12 cellular contexts compared by ENCODE assay signal in genomic region chr9:89802809-89803355, GRCh38.
DNase-seq lines count a peak whose midpoint lies in the region; ATAC-seq and TF ChIP-seq lines count a peak whose summit lies in the region.
"Had no signal": no experiment of that assay in that cellular context is flagged by ENCODE, and none has a peak within 500 bp of the region (broad histone marks: within the 10 kb centered on the region; RNA-seq: fewer than 3 reads in every experiment).

No MANE protein-coding gene starts in this region.

- no peaks in the 10 kb centered on the region for H3K9me2 ChIP-seq in SK-N-SH

- H2AFZ ChIP-seq in SK-N-SH (ENCODE audit: low read depth) = no peak overlapping the region

- no peaks in the 10 kb centered on the region for H4K20me1 ChIP-seq in SK-N-SH (ENCODE audit: insufficient read depth)

- H3K27ac Mint-ChIP-seq in activated T-cell treated with anti-CD3 and anti-CD28 coated beads, Interleukin-2, amount 50 U/mL, for 72 hours = no peak overlapping the region
- H3K27ac Mint-ChIP-seq: activated naive CD4-positive, alpha-beta T cell treated with anti-CD3 and anti-CD28 coated beads, Interleukin-2, amount 50 U/mL, for 72 hours; IgD-negative memory B cell had no signal

- DNase-seq in SK-N-SH = peak; percentile 45
- peak in 50 of 61 donors; percentile 9 to 90 (median 57) for DNase-seq in caudate nucleus (lab: John Stamatoyannopoulos, UW)
- DNase-seq in lower leg skin (ENCODE audit: low spot score in 2 of 2) = peak; percentile 42 to 86
- no peak for DNase-seq in upper lobe of right lung
- no peak for DNase-seq in NCI-H2196 treated with DMSO at 0.1 percent for 48 hours (lab: John Stamatoyannopoulos, UW; ENCODE audit: unreplicated experiment)
- DNase-seq in activated T-cell treated with anti-CD3 and anti-CD28 coated beads, Interleukin-2, amount 50 U/mL, for 72 hours = no peak
- DNase-seq: activated CD8-positive, alpha-beta memory T cell treated with anti-CD3 and anti-CD28 coated beads for 24 hours had no signal

- no peaks in the 10 kb centered on the region for H3F3A ChIP-seq in SK-N-SH (replicated peaks; ENCODE audit: insufficient read depth)

- no peak for TF ChIP-seq POLR2A in lower leg skin (IDR thresholded peaks at IDR 0.05)

- WGBS in SK-N-SH (ENCODE audit: low lambda C conversion rate) = 17% methylated on average over 4 of the region's 7 CpGs
- WGBS in lower leg skin, 2 donors = 17 to 27% methylated on average over 7 of the region's 7 CpGs

- ATAC-seq in SK-N-SH treated with all-trans-retinoic acid at 6 μM for 48 hours (no peak), upper lobe of right lung (peak; percentile 36), GM21723 (IDR thresholded peaks at IDR 0.05; ENCODE audit: unreplicated experiment) (no peak)
- ATAC-seq in activated T-cell treated with anti-CD3 and anti-CD28 coated beads, Interleukin-2, amount 50 U/mL, for 72 hours (replicated peaks in 1 of 2) = no peak
- ATAC-seq: activated naive CD4-positive, alpha-beta T cell treated with anti-CD3 and anti-CD28 coated beads, Interleukin-2, amount 50 U/mL, for 72 hours had no signal

- H3K27ac ChIP-seq in SK-N-SH (ENCODE audit: low read depth in 2 of 2, low read length in 1 of 2) (peak overlapping the region in 1 of 2 experiments; percentile 47; a peak in 1 of 4 replicates), caudate nucleus (ENCODE audit: low read depth, low read length) (peak overlapping the region; percentile 48), upper lobe of right lung (no peak overlapping the region)

- H3K9me3 Mint-ChIP-seq in activated T-cell treated with anti-CD3 and anti-CD28 coated beads, Interleukin-2, amount 50 U/mL, for 72 hours = no peaks in the 10 kb centered on the region
- H3K9me3 Mint-ChIP-seq: activated naive CD4-positive, alpha-beta T cell treated with anti-CD3 and anti-CD28 coated beads, Interleukin-2, amount 50 U/mL, for 72 hours; IgD-negative memory B cell had no signal

- no peak for TF ChIP-seq EP300 in SK-N-SH (IDR thresholded peaks at IDR 0.05; ENCODE audit: borderline replicate concordance in 1 of 2, low read depth in 1 of 2, low read length in 1 of 2)

- no peaks in the 10 kb centered on the region for H3K27me3 ChIP-seq in SK-N-SH (ENCODE audit: insufficient read depth)
- H3K27me3 ChIP-seq in upper lobe of right lung = no peaks in the 10 kb centered on the region

- no peak overlapping the region for H3K4me3 Mint-ChIP-seq in activated T-cell treated with anti-CD3 and anti-CD28 coated beads, Interleukin-2, amount 50 U/mL, for 72 hours
- H3K4me3 Mint-ChIP-seq: IgD-negative memory B cell had no signal

- no peak for TF ChIP-seq CTCF in SK-N-SH (IDR thresholded peaks at IDR 0.05)
- TF ChIP-seq CTCF in lower leg skin (IDR thresholded peaks at IDR 0.05) = no peak
- TF ChIP-seq CTCF in upper lobe of right lung (IDR thresholded peaks at IDR 0.05) = no peak

- TF ChIP-seq RAD21 in SK-N-SH (IDR thresholded peaks at IDR 0.05; ENCODE audit: low read length) = peak; percentile 14; the same call in 1 of the 2 replicates

- H3K4me1 Mint-ChIP-seq in activated T-cell treated with anti-CD3 and anti-CD28 coated beads, Interleukin-2, amount 50 U/mL, for 72 hours (ENCODE audit: low read depth) = peaks cover 17% of the 10 kb centered on the region
- H3K4me1 Mint-ChIP-seq: IgD-negative memory B cell had no signal

- H3K4me1 ChIP-seq in SK-N-SH (ENCODE audit: control insufficient read depth in 1 of 2, insufficient read depth in 2 of 2, low read depth in 1 of 2, low read length in 1 of 2) (peaks cover 0 to 37% of the 10 kb centered on the region in 2 experiments; a peak in 2 of 4 replicates), upper lobe of right lung (peaks cover 10% of the 10 kb centered on the region)

- H3K4me2 ChIP-seq in SK-N-SH = no peak overlapping the region

- POLR2A ChIA-PET in SK-N-SH (lab: Yijun Ruan, JAX) = interaction anchor here (0.9 to 1.4 kb wide), 2 partner anchors 9 to 141 kb away, joined by 3 read pairs; no protein-coding TSS in a partner anchor

- no peaks in the 10 kb centered on the region for H3K79me2 ChIP-seq in SK-N-SH (ENCODE audit: insufficient read depth)

- intact Hi-C loops in lower leg skin (cut with DNase I; ENCODE audit: low total_unique reads) = no loop called here
- intact Hi-C loops in upper lobe of right lung (cut with DNase I) = no loop called here

- H3K4me3 ChIP-seq in SK-N-SH (ENCODE audit: low read depth in 2 of 2, low read length in 1 of 2) = no peak overlapping the region
- no peak overlapping the region for H3K4me3 ChIP-seq in lower leg skin (ENCODE audit: low read depth, poor library complexity, severe bottlenecking)
- no peak overlapping the region for H3K4me3 ChIP-seq in upper lobe of right lung
- H3K4me3 ChIP-seq: lung had no signal

- no peak overlapping the region for H3K9ac ChIP-seq in SK-N-SH

- CTCF ChIA-PET in SK-N-SH (lab: Yijun Ruan, JAX) = interaction anchor here (0.8 to 2.0 kb wide), 5 partner anchors 11 to 205 kb away, joined by 3 to 12 read pairs (median 5); no protein-coding TSS in a partner anchor

- H3K36me3 ChIP-seq in SK-N-SH (replicated peaks in 1 of 2; ENCODE audit: control insufficient read depth in 1 of 2, insufficient read depth in 2 of 2, low read length in 1 of 2) = no peaks in the 10 kb centered on the region
- H3K36me3 ChIP-seq in upper lobe of right lung = no peaks in the 10 kb centered on the region

- H3K9me3 ChIP-seq in SK-N-SH (no peaks in the 10 kb centered on the region), upper lobe of right lung (no peaks in the 10 kb centered on the region)

- H3K27me3 Mint-ChIP-seq in activated T-cell treated with anti-CD3 and anti-CD28 coated beads, Interleukin-2, amount 50 U/mL, for 72 hours (ENCODE audit: low read depth) = peaks cover 11% of the 10 kb centered on the region

- no peaks in the 10 kb centered on the region for H3K36me3 Mint-ChIP-seq in activated T-cell treated with anti-CD3 and anti-CD28 coated beads, Interleukin-2, amount 50 U/mL, for 72 hours (ENCODE audit: insufficient read depth in 2 of 2)
- H3K36me3 Mint-ChIP-seq: activated naive CD4-positive, alpha-beta T cell treated with anti-CD3 and anti-CD28 coated beads, Interleukin-2, amount 50 U/mL, for 72 hours had no signal

TF ChIP-seq in SK-N-SH, 30 proteins besides CTCF, POLR2A, EP300 and RAD21 (continues in another document):
- TF ChIP-seq TCF12 (IDR thresholded peaks at IDR 0.05) (no peak), USF2 (IDR thresholded peaks at IDR 0.05; ENCODE audit: borderline replicate concordance, low read depth, low read length) (no peak), PBX3 (IDR thresholded peaks at IDR 0.05) (no peak)

TF ChIP-seq in SK-N-SH treated with all-trans-retinoic acid at 6 μM for 48 hours, 23 proteins besides CTCF, POLR2A, EP300 and RAD21 (continues in another document):
- TF ChIP-seq ISL1 (CRISPR knock-in tag; IDR thresholded peaks at IDR 0.05) (no peak), SNAI2 (CRISPR knock-in tag; IDR thresholded peaks at IDR 0.05) (no peak), OSR1 (CRISPR knock-in tag; IDR thresholded peaks at IDR 0.05) (no peak), ARNTL (CRISPR knock-in tag; IDR thresholded peaks at IDR 0.05; ENCODE audit: borderline replicate concordance, low read depth) (no peak), TCF4 (CRISPR knock-in tag; IDR thresholded peaks at IDR 0.05; ENCODE audit: borderline replicate concordance) (no peak), POU6F1 (CRISPR knock-in tag; IDR thresholded peaks at IDR 0.05; ENCODE audit: borderline replicate concordance, low read depth) (no peak), BACH2 (CRISPR knock-in tag; IDR thresholded peaks at IDR 0.05; ENCODE audit: borderline replicate concordance) (no peak), RARB (CRISPR knock-in tag; IDR thresholded peaks at IDR 0.05) (no peak), ZNF8 (CRISPR knock-in tag; IDR thresholded peaks at IDR 0.05) (no peak), TOX (CRISPR knock-in tag; IDR thresholded peaks at IDR 0.05; ENCODE audit: borderline replicate concordance) (no peak), ZC3H10 (CRISPR knock-in tag; IDR thresholded peaks at IDR 0.05) (no peak), GLIS3 (CRISPR knock-in tag; IDR thresholded peaks at IDR 0.05) (no peak), CREB5 (CRISPR knock-in tag; IDR thresholded peaks at IDR 0.05; ENCODE audit: low read depth) (no peak), ZNF70 (CRISPR knock-in tag; IDR thresholded peaks at IDR 0.05) (no peak), ZFP30 (CRISPR knock-in tag; IDR thresholded peaks at IDR 0.05) (no peak)

Comparison
In these comparisons a context has a peak if more than half of its experiments do, and no peak if none do; other contexts are left out.
1. DNase-seq: peak in SK-N-SH (single experiment), caudate nucleus (50 of 61) and lower leg skin (2 of 2); none in upper lobe of right lung (single experiment), NCI-H2196 treated with DMSO at 0.1 percent for 48 hours (single experiment) and activated T-cell treated with anti-CD3 and anti-CD28 coated beads, Interleukin-2, amount 50 U/mL, for 72 hours (0 of 2).